Comparison of ENCODE assay signal across 14 cellular contexts in genomic region chr12:91651728-91652127, GRCh38.
DNase-seq lines count a peak whose midpoint lies in the region; ATAC-seq and TF ChIP-seq lines count a peak whose summit lies in the region.
"Had no signal": no experiment of that assay in that cellular context is flagged by ENCODE, and none has a peak within 500 bp of the region (broad histone marks: within the 10 kb centered on the region; RNA-seq: fewer than 3 reads in every experiment).

No MANE protein-coding gene starts in this region.

- H3K36me3 ChIP-seq in heart left ventricle = no peaks in the 10 kb centered on the region
- H3K36me3 ChIP-seq in skeletal muscle tissue (ENCODE audit: control insufficient read depth in 3 of 3, insufficient read depth in 3 of 3, low read length in 3 of 3) = no peaks in the 10 kb centered on the region
- no peaks in the 10 kb centered on the region for H3K36me3 ChIP-seq in endodermal cell (ENCODE audit: control insufficient read depth, insufficient read depth, low read length)

- TF ChIP-seq POLR2A in heart left ventricle (IDR thresholded peaks at IDR 0.05) = no peak

- H3K4me3 Mint-ChIP-seq in endodermal cell = no peak overlapping the region
- no peak overlapping the region for H3K4me3 Mint-ChIP-seq in naive thymus-derived CD8-positive, alpha-beta T cell
- H3K4me3 Mint-ChIP-seq: CD4-positive, alpha-beta T cell had no signal

- H3K27ac ChIP-seq in heart left ventricle (no peak overlapping the region), skeletal muscle tissue (ENCODE audit: low read depth, low read length) (peak overlapping the region; percentile 11), endodermal cell (ENCODE audit: low read depth, low read length) (no peak overlapping the region)
- H3K27ac ChIP-seq: C4-2B, GM23248, HL-60 had no signal

- TF ChIP-seq CTCF in heart left ventricle (IDR thresholded peaks at IDR 0.05) (no peak), endodermal cell (conservative IDR thresholded peaks at IDR 0.05) (no peak)

- POLR2A ChIA-PET in naive thymus-derived CD8-positive, alpha-beta T cell (lab: Charles Lee) = no interaction called here

- peak in 3 of 4 donors; percentile 33 to 45 (median 36) for ATAC-seq in heart left ventricle
- no peak for ATAC-seq in left cardiac atrium
- ATAC-seq in naive thymus-derived CD8-positive, alpha-beta T cell = no peak

- H3K9me3 Mint-ChIP-seq in endodermal cell = no peaks in the 10 kb centered on the region
- H3K9me3 Mint-ChIP-seq in naive thymus-derived CD8-positive, alpha-beta T cell = peaks cover 0 to 9% (median 1%) of the 10 kb centered on the region in 9 donors
- H3K9me3 Mint-ChIP-seq: CD4-positive, alpha-beta T cell had no signal

- H3K4me3 ChIP-seq in heart left ventricle (no peak overlapping the region), skeletal muscle tissue (ENCODE audit: low read length in 3 of 3) (no peak overlapping the region), endodermal cell (ENCODE audit: low read length) (no peak overlapping the region)
- H3K4me3 ChIP-seq: GM23248 had no signal

- H3K9ac ChIP-seq in skeletal muscle tissue (ENCODE audit: low read depth in 1 of 3, low read length in 3 of 3) (no peak overlapping the region), endodermal cell (ENCODE audit: extremely low read depth, low read length, poor library complexity, severe bottlenecking) (no peak overlapping the region)
- H3K9ac ChIP-seq: GM23248 had no signal

- intact Hi-C loops in heart left ventricle (cut with DNase I) (no loop called here), left cardiac atrium (cut with DNase I) (no loop called here)

- H3K27ac Mint-ChIP-seq in endodermal cell = no peak overlapping the region
- no peak overlapping the region for H3K27ac Mint-ChIP-seq in naive thymus-derived CD8-positive, alpha-beta T cell
- H3K27ac Mint-ChIP-seq: CD4-positive, alpha-beta T cell had no signal

- H3K36me3 Mint-ChIP-seq in endodermal cell (ENCODE audit: low read depth) = no peaks in the 10 kb centered on the region
- no peaks in the 10 kb centered on the region for H3K36me3 Mint-ChIP-seq in naive thymus-derived CD8-positive, alpha-beta T cell

- no peaks in the 10 kb centered on the region for H3K27me3 Mint-ChIP-seq in endodermal cell (ENCODE audit: insufficient read depth)
- peaks cover 0 to 2% (median 0%) of the 10 kb centered on the region in 5 donors for H3K27me3 Mint-ChIP-seq in naive thymus-derived CD8-positive, alpha-beta T cell
- H3K27me3 Mint-ChIP-seq: CD4-positive, alpha-beta T cell had no signal

- H3K4me1 ChIP-seq in heart left ventricle = no peaks in the 10 kb centered on the region
- no peaks in the 10 kb centered on the region for H3K4me1 ChIP-seq in skeletal muscle tissue (ENCODE audit: control insufficient read depth in 3 of 3, insufficient read depth in 3 of 3, low read length in 3 of 3)
- no peaks in the 10 kb centered on the region for H3K4me1 ChIP-seq in endodermal cell (ENCODE audit: control insufficient read depth, insufficient read depth, low read length)
- H3K4me1 ChIP-seq: Caco-2 had no signal

- DNase-seq in heart left ventricle (no peak), left cardiac atrium (no peak), brain pericyte (ENCODE audit: low read depth, low spot score) (peak; percentile 7), myocyte (ENCODE audit: low read depth) (peak; percentile 20), endodermal cell (no peak), ACHN (no peak)
- no peak for DNase-seq in naive thymus-derived CD8-positive, alpha-beta T cell
- DNase-seq: Caco-2; CD4-positive, alpha-beta T cell; GM23248; HCEC 1CT had no signal

- H3K4me1 Mint-ChIP-seq in endodermal cell = no peaks in the 10 kb centered on the region
- H3K4me1 Mint-ChIP-seq in naive thymus-derived CD8-positive, alpha-beta T cell = no peaks in the 10 kb centered on the region

- H3K27me3 ChIP-seq in heart left ventricle = no peaks in the 10 kb centered on the region
- no peaks in the 10 kb centered on the region for H3K27me3 ChIP-seq in skeletal muscle tissue (ENCODE audit: control insufficient read depth in 3 of 3, insufficient read depth in 3 of 3, low read length in 3 of 3)
- H3K27me3 ChIP-seq in endodermal cell (ENCODE audit: control insufficient read depth, insufficient read depth, low read length, poor library complexity, severe bottlenecking) = no peaks in the 10 kb centered on the region

- H3K9me3 ChIP-seq in heart left ventricle = no peaks in the 10 kb centered on the region
- no peaks in the 10 kb centered on the region for H3K9me3 ChIP-seq in skeletal muscle tissue (ENCODE audit: control insufficient read depth in 3 of 3, low read length in 3 of 3)
- no peaks in the 10 kb centered on the region for H3K9me3 ChIP-seq in endodermal cell (ENCODE audit: control insufficient read depth, low read length)
- H3K9me3 ChIP-seq: Caco-2 had no signal

- in situ Hi-C loops in ACHN (cut with HindIII; ENCODE audit: low pct_ligation_motif_present, low pct_unique_long_range_greater_than_20kb, low sequenced_read_pairs) = no loop called here

Comparison
In these comparisons a context has a peak if more than half of its experiments do, and no peak if none do; other contexts are left out.
1. ATAC-seq: peak in heart left ventricle (3 of 4); none in left cardiac atrium (0 of 2) and naive thymus-derived CD8-positive, alpha-beta T cell (0 of 2).
2. DNase-seq: peak in brain pericyte (single experiment) and myocyte (single experiment); none in heart left ventricle (0 of 5), left cardiac atrium (single experiment), endodermal cell (single experiment), naive thymus-derived CD8-positive, alpha-beta T cell (0 of 10) and ACHN (single experiment).